ENCODE assay signal across 1 cellular context in genomic region chr12:49054524-49054923, GRCh38.
A peak's percentile ranks its signal among the peaks of the same experiment; 100 is the strongest.
TF ChIP-seq lines count a peak whose summit lies in the region.

No MANE protein-coding gene starts in this region.

TF ChIP-seq in K562, 482 proteins besides CTCF, POLR2A, EP300 and RAD21:
- TF ChIP-seq ZNF77 (CRISPR knock-in tag; IDR thresholded peaks at IDR 0.05) (no peak), RBFOX2 (IDR thresholded peaks at IDR 0.05; ENCODE audit: low read depth, low read length) (peak; percentile 40; the same call in 1 of the 2 replicates)
